20 cellular contexts compared by ENCODE assay signal in genomic region chr2:147976102-147976501, GRCh38.
"Had no signal": no experiment of that assay in that cellular context is flagged by ENCODE, and none has a peak within 500 bp of the region (broad histone marks: within the 10 kb centered on the region; RNA-seq: fewer than 3 reads in every experiment).

No MANE protein-coding gene starts in this region.

- H3K4me2 ChIP-seq: SK-N-SH had no signal

- ATAC-seq: T-cell had no signal

- H3K9ac ChIP-seq: SK-N-SH had no signal

- H3K27ac ChIP-seq: RWPE1 had no signal

- H3K27me3 Mint-ChIP-seq: IgD-negative memory B cell, T-cell had no signal

- DNase-seq: KBM-7, MV-4-11, NCI-H1048, NCI-H1105, NCI-H1417, NCI-H1436 treated with DMSO at 0.1 percent for 48 hours, NCI-H1694, NCI-H1930, NCI-H2081, NCI-H2107, NCI-H2227 treated with DMSO at 0.1 percent for 48 hours, NCI-H524 treated with DMSO at 0.1 percent for 48 hours, NCI-H69, NCI-H774, SHP77, SK-N-SH, SW 1271, T-cell had no signal

- H3K27ac Mint-ChIP-seq: IgD-negative memory B cell, T-cell had no signal

- H3K4me3 Mint-ChIP-seq: IgD-negative memory B cell, T-cell had no signal
